In genomic region chr5:89071101-89071940, GRCh38 we compare ENCODE assay signal across 8 cellular contexts.
DNase-seq lines count a peak whose midpoint lies in the region; ATAC-seq lines count a peak whose summit lies in the region.
"Had no signal": no experiment of that assay in that cellular context is flagged by ENCODE, and none has a peak within 500 bp of the region (broad histone marks: within the 10 kb centered on the region; RNA-seq: fewer than 3 reads in every experiment).

No MANE protein-coding gene starts in this region.

- H3K27ac Mint-ChIP-seq in stimulated activated naive B cell treated with anti-CD40 and anti-IgM and Interleukin-4, amounts not matched to agents 10 μg/mL and 1 μg/mL and 100 μg/mL, for 72 hours: peak overlapping the region; percentile 69

- H3K9me3 Mint-ChIP-seq in stimulated activated naive B cell treated with anti-CD40 and anti-IgM and Interleukin-4, amounts not matched to agents 10 μg/mL and 1 μg/mL and 100 μg/mL, for 72 hours: no peaks in the 10 kb centered on the region

- H3K27me3 Mint-ChIP-seq in stimulated activated naive B cell treated with anti-CD40 and anti-IgM and Interleukin-4, amounts not matched to agents 10 μg/mL and 1 μg/mL and 100 μg/mL, for 72 hours: no peaks in the 10 kb centered on the region

- peaks cover 7 to 16% of the 10 kb centered on the region in 2 donors for H3K4me1 Mint-ChIP-seq in stimulated activated naive B cell treated with anti-CD40 and anti-IgM and Interleukin-4, amounts not matched to agents 10 μg/mL and 1 μg/mL and 100 μg/mL, for 72 hours

- DNase-seq in stimulated activated naive B cell treated with anti-CD40 and anti-IgM and Interleukin-4, amounts not matched to agents 10 μg/mL and 1 μg/mL and 100 μg/mL, for 72 hours: no peak
- no peak for DNase-seq in hippocampal formation (lab: John Stamatoyannopoulos, UW)
- no peak for DNase-seq in NCI-H2107 treated with DMSO at 0.1 percent for 48 hours (lab: John Stamatoyannopoulos, UW; ENCODE audit: unreplicated experiment)
- DNase-seq in NCI-H774 (lab: John Stamatoyannopoulos, UW): no peak
- DNase-seq: NCI-H187 treated with DMSO at 0.1 percent for 48 hours had no signal

- H3K36me3 Mint-ChIP-seq in stimulated activated naive B cell treated with anti-CD40 and anti-IgM and Interleukin-4, amounts not matched to agents 10 μg/mL and 1 μg/mL and 100 μg/mL, for 72 hours: peaks cover 0 to 3% of the 10 kb centered on the region in 2 donors

- ATAC-seq in GM19043 (IDR thresholded peaks at IDR 0.05; ENCODE audit: low read depth, unreplicated experiment): peak; percentile 80
- peak; percentile 69 for ATAC-seq in HG02623 (IDR thresholded peaks at IDR 0.05; ENCODE audit: unreplicated experiment)
- ATAC-seq in HG03469 (IDR thresholded peaks at IDR 0.05; ENCODE audit: unreplicated experiment): peak; percentile 50
- ATAC-seq in stimulated activated naive B cell treated with anti-CD40 and anti-IgM and Interleukin-4, amounts not matched to agents 10 μg/mL and 1 μg/mL and 100 μg/mL, for 72 hours (replicated peaks): peak; percentile 49 to 70

- H3K4me3 Mint-ChIP-seq in stimulated activated naive B cell treated with anti-CD40 and anti-IgM and Interleukin-4, amounts not matched to agents 10 μg/mL and 1 μg/mL and 100 μg/mL, for 72 hours: peak overlapping the region; percentile 72 to 73
